16 cellular contexts compared by ENCODE assay signal in genomic region chr10:52642208-52642607, GRCh38.
"Had no signal": no experiment of that assay in that cellular context is flagged by ENCODE, and none has a peak within 500 bp of the region (broad histone marks: within the 10 kb centered on the region; RNA-seq: fewer than 3 reads in every experiment).

No MANE protein-coding gene starts in this region.

- H3K27ac ChIP-seq: colonic mucosa, right atrium auricular region had no signal

- H3K4me1 ChIP-seq: colonic mucosa, right atrium auricular region had no signal

- H3K9me3 ChIP-seq: colonic mucosa, mucosa of descending colon, right atrium auricular region had no signal

- H3K4me3 ChIP-seq: colonic mucosa, mucosa of descending colon, right atrium auricular region had no signal

- H3K36me3 ChIP-seq: colonic mucosa, right atrium auricular region had no signal

- FAIRE-seq: endothelial cell of umbilical vein, small intestine, urothelium cell line had no signal

- ATAC-seq: left lobe of liver; mucosa of descending colon; naive thymus-derived CD8-positive, alpha-beta T cell had no signal

- H3K27me3 ChIP-seq: colonic mucosa, right atrium auricular region had no signal

- DNase-seq: colonic mucosa; dermis blood vessel endothelial cell; endodermal cell; erythroblast; foreskin melanocyte; head of caudate nucleus; hippocampal formation; mucosa of descending colon; naive thymus-derived CD8-positive, alpha-beta T cell; small intestine; stimulated activated CD4-positive, alpha-beta T cell treated with anti-CD3 and anti-CD28 coated beads, Interleukin-2, amount 100 ng/mL, for 48 hours; stimulated activated naive CD4-positive, alpha-beta T cell treated with Interleukin-2 at 50 U/mL for 16 hours had no signal
